In the genomic region with DNA sequence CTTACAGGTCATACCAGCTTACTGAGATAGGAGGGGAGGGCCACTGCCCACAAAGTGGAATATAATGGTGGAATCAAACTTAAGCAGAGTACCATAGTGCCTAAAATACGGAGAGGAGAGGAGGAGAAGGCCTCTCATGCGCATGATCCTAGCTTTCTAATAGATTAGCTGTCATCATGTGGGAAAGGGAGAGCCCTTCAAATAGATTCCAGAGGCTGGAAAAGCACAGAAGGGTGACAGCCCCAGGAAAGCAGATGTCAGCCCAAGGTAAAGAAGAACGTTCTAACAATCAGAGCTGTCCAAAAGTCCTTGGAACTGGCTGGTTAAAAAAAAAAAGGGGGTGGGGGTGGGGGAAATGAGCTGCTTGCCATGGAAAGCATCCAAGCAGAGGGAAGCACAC, we compare ENCODE assay signal across 13 cellular contexts.
"Had no signal": no experiment of that assay in that cellular context is flagged by ENCODE, and none has a peak within 500 bp of the region (broad histone marks: within the 10 kb centered on the region; RNA-seq: fewer than 3 reads in every experiment).

No MANE protein-coding gene starts in this region.

- FAIRE-seq: endometrium had no signal

- H3K27ac ChIP-seq: dorsolateral prefrontal cortex, transverse colon had no signal

- H3K9me3 Mint-ChIP-seq: activated T-helper 17 cell treated with anti-CD3 and anti-CD28 coated beads, Interleukin-2, amount 50 U/mL, for 72 hours; neural crest cell; stimulated activated effector memory CD8-positive, alpha-beta T cell treated with anti-CD3 and anti-CD28 coated beads, Interleukin-12 subunit alpha, Interleukin-12 subunit beta, amount 100 ng/mL, for 72 hours; T-cell had no signal

- DNase-seq: activated CD4-positive, alpha-beta T cell treated with anti-CD3 and anti-CD28 coated beads, Interleukin-2, amount 50 U/mL, for 4 hours; activated CD4-positive, CD25-positive, alpha-beta regulatory T cell treated with anti-CD3 and anti-CD28 coated beads, Interleukin-2, amount 50 U/mL, for 72 hours; activated naive CD4-positive, alpha-beta T cell treated with Interleukin-2 at 50 U/mL for 16 hours; dorsolateral prefrontal cortex; kidney glomerular epithelial cell; SK-N-SH; T-cell; T1000 had no signal

- H3K9ac ChIP-seq: SK-N-SH had no signal

- H3K36me3 Mint-ChIP-seq: stimulated activated effector memory CD8-positive, alpha-beta T cell treated with anti-CD3 and anti-CD28 coated beads, Interleukin-12 subunit alpha, Interleukin-12 subunit beta, amount 100 ng/mL, for 72 hours; T-cell had no signal

- H3K4me3 Mint-ChIP-seq: activated T-helper 17 cell treated with anti-CD3 and anti-CD28 coated beads, Interleukin-2, amount 50 U/mL, for 72 hours; neural crest cell; stimulated activated effector memory CD8-positive, alpha-beta T cell treated with anti-CD3 and anti-CD28 coated beads, Interleukin-12 subunit alpha, Interleukin-12 subunit beta, amount 100 ng/mL, for 72 hours; T-cell had no signal

- H3K4me1 Mint-ChIP-seq: activated T-helper 17 cell treated with anti-CD3 and anti-CD28 coated beads, Interleukin-2, amount 50 U/mL, for 72 hours had no signal

- H3K9me3 ChIP-seq: SK-N-SH, transverse colon had no signal

- H3K27ac Mint-ChIP-seq: activated T-helper 17 cell treated with anti-CD3 and anti-CD28 coated beads, Interleukin-2, amount 50 U/mL, for 72 hours; stimulated activated effector memory CD8-positive, alpha-beta T cell treated with anti-CD3 and anti-CD28 coated beads, Interleukin-12 subunit alpha, Interleukin-12 subunit beta, amount 100 ng/mL, for 72 hours; T-cell had no signal

- H3K4me3 ChIP-seq: dorsolateral prefrontal cortex, transverse colon had no signal

- H3K4me2 ChIP-seq: SK-N-SH had no signal

- H3K36me3 ChIP-seq: transverse colon had no signal

- H3K27me3 ChIP-seq: dorsolateral prefrontal cortex, transverse colon had no signal
